ENCODE assay signal across 16 cellular contexts in the genomic region with DNA sequence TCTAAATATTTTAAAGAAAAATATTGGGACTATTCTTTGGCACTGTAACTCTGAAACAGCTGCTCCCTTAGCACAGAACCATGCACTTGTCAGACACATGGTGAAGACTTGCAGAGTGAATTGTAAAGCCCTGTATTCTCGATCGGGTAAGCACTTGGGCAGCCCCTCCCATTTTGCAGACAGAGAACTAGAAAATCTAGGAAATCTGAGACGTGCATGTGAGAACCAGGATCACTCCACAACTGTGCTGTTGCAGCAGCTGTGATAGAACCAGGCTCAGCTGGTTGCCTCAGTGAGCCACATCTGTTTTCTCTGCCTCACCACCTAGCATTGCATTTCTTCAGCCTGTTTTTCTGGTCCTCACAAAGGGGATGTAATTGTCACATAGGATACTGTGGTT.
"Had no signal": no experiment of that assay in that cellular context is flagged by ENCODE, and none has a peak within 500 bp of the region (broad histone marks: within the 10 kb centered on the region; RNA-seq: fewer than 3 reads in every experiment).

No MANE protein-coding gene starts in this region.

- H3K27me3 ChIP-seq: cardiac muscle cell, right atrium auricular region, transverse colon, uterus had no signal

- DNase-seq: activated B cell treated with CpG ODN at 0.5 μM for 24 hours; activated CD4-positive, alpha-beta memory T cell treated with anti-CD3 and anti-CD28 coated beads, Interleukin-2, amount 10 ng/mL, durations not matched to agents 7 days and 5 days; activated CD4-positive, alpha-beta T cell treated with anti-CD3 and anti-CD28 coated beads for 4 hours; activated CD8-positive, alpha-beta memory T cell treated with anti-CD3 and anti-CD28 coated beads, Interleukin-2, amount 10 ng/mL, durations not matched to agents 7 days and 5 days; immature natural killer cell; kidney glomerular epithelial cell; left ventricle myocardium superior; mucosa of descending colon; naive thymus-derived CD4-positive, alpha-beta T cell; stimulated activated CD4-positive, alpha-beta T cell treated with anti-CD3 and anti-CD28 coated beads, Interleukin-2, amount 100 ng/mL, for 24 hours; stimulated activated naive CD8-positive, alpha-beta T cell treated with anti-CD3 and anti-CD28 coated beads, Interleukin-15, Interleukin-2, amounts not matched to agents 100 U/mL and 50 U/mL, for 24 hours; transverse colon; uterus had no signal

- H3K36me3 ChIP-seq: prostate gland, uterus had no signal

- ATAC-seq: activated CD8-positive, alpha-beta memory T cell treated with anti-CD3 and anti-CD28 coated beads, Interleukin-2, amount 10 ng/mL, durations not matched to agents 7 days and 5 days; left ventricle myocardium superior; mucosa of descending colon; naive thymus-derived CD4-positive, alpha-beta T cell; stimulated activated naive CD8-positive, alpha-beta T cell treated with anti-CD3 and anti-CD28 coated beads, Interleukin-15, Interleukin-2, amounts not matched to agents 100 U/mL and 50 U/mL, for 24 hours had no signal

- H3K27ac ChIP-seq: cardiac muscle cell, prostate gland, right atrium auricular region, transverse colon, uterus had no signal

- H3K9me3 ChIP-seq: mucosa of descending colon, prostate gland, right atrium auricular region, transverse colon, uterus had no signal

- H3K4me1 ChIP-seq: prostate gland, right atrium auricular region, transverse colon, uterus had no signal

- H3K4me3 ChIP-seq: cardiac muscle cell, mucosa of descending colon, prostate gland, right atrium auricular region, transverse colon, uterus had no signal
